10 cellular contexts compared by ENCODE assay signal in genomic region chr11:111918390-111919256, GRCh38. TPM values are rescaled to one million over a fixed set of nuclear protein-coding genes. Genes with fewer than 3 reads are reported as not detected.
DNase-seq lines count a peak whose midpoint lies in the region; ATAC-seq and TF ChIP-seq lines count a peak whose summit lies in the region.
"Had no signal": no experiment of that assay in that cellular context is flagged by ENCODE, and none has a peak within 500 bp of the region (broad histone marks: within the 10 kb centered on the region; RNA-seq: fewer than 3 reads in every experiment).

C11orf52 (plus strand) TSS chr11:111918913; CDS start chr11:111918973, 60 bp downstream.

- H4K20me1 ChIP-seq in neural progenitor cell (ENCODE audit: low read depth) = no peaks in the 10 kb centered on the region

- ATAC-seq in HG02763 (IDR thresholded peaks at IDR 0.05; ENCODE audit: unreplicated experiment) = no peak
- ATAC-seq in CD4-positive, alpha-beta T cell (ENCODE audit: poor library complexity) = no peak
- no peak for ATAC-seq in activated naive CD8-positive, alpha-beta T cell treated with anti-CD3 and anti-CD28 coated beads, Interleukin-2, amount 50 U/mL, for 24 hours
- ATAC-seq: T-cell had no signal

- H3K79me2 ChIP-seq in neural progenitor cell (ENCODE audit: low read depth) = no peaks in the 10 kb centered on the region

- CTCF ChIA-PET in CD4-positive, alpha-beta T cell (lab: Charles Lee) = interaction anchor here (0.8 kb wide), 1 partner anchor 13 kb away, joined by 3 read pairs; no protein-coding TSS in a partner anchor

- POLR2A ChIA-PET in CD4-positive, alpha-beta T cell (lab: Charles Lee) = no interaction called here

- H3K9me3 ChIP-seq in ES-I3 (ENCODE audit: control insufficient read depth, insufficient read depth, low read length) (no peaks in the 10 kb centered on the region), esophagus (ENCODE audit: control insufficient read depth in 2 of 2, insufficient read depth in 1 of 2, low read depth in 1 of 2, low read length in 1 of 2) (no peaks in the 10 kb centered on the region), neural progenitor cell (ENCODE audit: low read depth) (no peaks in the 10 kb centered on the region), uterus (no peaks in the 10 kb centered on the region)
- no peaks in the 10 kb centered on the region for H3K9me3 ChIP-seq in CD4-positive, alpha-beta T cell (ENCODE audit: control insufficient read depth, low read length)

- H3K9ac ChIP-seq in ES-I3 (ENCODE audit: low read depth, low read length) = peak within 1 kb of the TSS; percentile 44; the same call in 1 of the 2 replicates
- no peak within 1 kb of the TSS for H3K9ac ChIP-seq in neural progenitor cell

- H3K27me3 ChIP-seq in esophagus (ENCODE audit: control insufficient read depth in 1 of 2, insufficient read depth in 2 of 2, low read length in 2 of 2) (no peaks in the 10 kb centered on the region), neural progenitor cell (no peaks in the 10 kb centered on the region), uterus (no peaks in the 10 kb centered on the region)
- peaks cover 15% of the 10 kb centered on the region for H3K27me3 ChIP-seq in CD4-positive, alpha-beta T cell (ENCODE audit: control insufficient read depth, insufficient read depth, low read length)

- intact Hi-C loops in CD4-positive, alpha-beta T cell (cut with DNase I, micrococcal nuclease) = no loop called here
- intact Hi-C loops in uterus (cut with DNase I; ENCODE audit: low total_unique reads) = no loop called here

- TF ChIP-seq CTCF in neural progenitor cell (IDR thresholded peaks at IDR 0.05) (no peak), uterus (IDR thresholded peaks at IDR 0.05) (no peak)
- no peak for TF ChIP-seq CTCF in CD4-positive, alpha-beta T cell (IDR thresholded peaks at IDR 0.05)

- H3K27me3 Mint-ChIP-seq in neural progenitor cell (ENCODE audit: insufficient read depth, low read depth) = peaks cover 4% of the 10 kb centered on the region
- H3K27me3 Mint-ChIP-seq in CD4-positive, alpha-beta T cell = peaks cover 46% of the 10 kb centered on the region
- H3K27me3 Mint-ChIP-seq in activated naive CD8-positive, alpha-beta T cell treated with anti-CD3 and anti-CD28 coated beads, Interleukin-2, amount 50 U/mL, for 24 hours = peaks cover 29% of the 10 kb centered on the region

- no peak within 1 kb of the TSS for H3K4me3 Mint-ChIP-seq in neural progenitor cell
- H3K4me3 Mint-ChIP-seq in CD4-positive, alpha-beta T cell = no peak within 1 kb of the TSS
- no peak within 1 kb of the TSS for H3K4me3 Mint-ChIP-seq in activated naive CD8-positive, alpha-beta T cell treated with anti-CD3 and anti-CD28 coated beads, Interleukin-2, amount 50 U/mL, for 24 hours
- H3K4me3 Mint-ChIP-seq: memory B cell had no signal

- peak within 1 kb of the TSS; percentile 65 to 75 for H3K27ac ChIP-seq in esophagus (ENCODE audit: low read depth in 2 of 2, low read length in 1 of 2)
- H3K27ac ChIP-seq in neural progenitor cell = no peak within 1 kb of the TSS
- no peak within 1 kb of the TSS for H3K27ac ChIP-seq in CD4-positive, alpha-beta T cell (ENCODE audit: low read depth, low read length)
- peak within 1 kb of the TSS in 1 of 2 donors; percentile 42 for H3K27ac ChIP-seq in uterus

- peak within 1 kb of the TSS; percentile 68 for H2AFZ ChIP-seq in neural progenitor cell (replicated peaks)

- peaks cover 11% of the 10 kb centered on the region for H3K4me1 Mint-ChIP-seq in neural progenitor cell
- H3K4me1 Mint-ChIP-seq in CD4-positive, alpha-beta T cell (ENCODE audit: low read depth) = no peaks in the 10 kb centered on the region
- H3K4me1 Mint-ChIP-seq in activated naive CD8-positive, alpha-beta T cell treated with anti-CD3 and anti-CD28 coated beads, Interleukin-2, amount 50 U/mL, for 24 hours = peaks cover under 1% of the 10 kb centered on the region
- H3K4me1 Mint-ChIP-seq: memory B cell, T-cell had no signal

- H3K36me3 ChIP-seq in ES-I3 (ENCODE audit: insufficient read depth, low read length) (no peaks in the 10 kb centered on the region), esophagus (ENCODE audit: control insufficient read depth in 2 of 2, insufficient read depth in 2 of 2, low read length in 1 of 2) (no peaks in the 10 kb centered on the region), neural progenitor cell (no peaks in the 10 kb centered on the region), uterus (no peaks in the 10 kb centered on the region)

- TF ChIP-seq POLR2A in uterus (IDR thresholded peaks at IDR 0.05) = no peak

- H3K36me3 Mint-ChIP-seq in neural progenitor cell = no peaks in the 10 kb centered on the region
- H3K36me3 Mint-ChIP-seq in CD4-positive, alpha-beta T cell (ENCODE audit: low read depth) = no peaks in the 10 kb centered on the region
- no peaks in the 10 kb centered on the region for H3K36me3 Mint-ChIP-seq in activated naive CD8-positive, alpha-beta T cell treated with anti-CD3 and anti-CD28 coated beads, Interleukin-2, amount 50 U/mL, for 24 hours (ENCODE audit: low read depth)
- H3K36me3 Mint-ChIP-seq: memory B cell, T-cell had no signal

- DNase-seq in NCI-H2171 treated with DMSO at 0.1 percent for 48 hours (lab: John Stamatoyannopoulos, UW) = peak; percentile 99
- DNase-seq in neural progenitor cell (ENCODE audit: low spot score) = peak; percentile 45
- no peak for DNase-seq in CD4-positive, alpha-beta T cell
- no peak for DNase-seq in activated naive CD8-positive, alpha-beta T cell treated with anti-CD3 and anti-CD28 coated beads, Interleukin-2, amount 50 U/mL, for 24 hours
- DNase-seq in uterus = no peak
- DNase-seq: T-cell had no signal

- H3K9me3 Mint-ChIP-seq in neural progenitor cell = no peaks in the 10 kb centered on the region
- H3K9me3 Mint-ChIP-seq in CD4-positive, alpha-beta T cell = no peaks in the 10 kb centered on the region
- no peaks in the 10 kb centered on the region for H3K9me3 Mint-ChIP-seq in activated naive CD8-positive, alpha-beta T cell treated with anti-CD3 and anti-CD28 coated beads, Interleukin-2, amount 50 U/mL, for 24 hours
- H3K9me3 Mint-ChIP-seq: T-cell had no signal

- peak within 1 kb of the TSS; percentile 34 for H3K4me2 ChIP-seq in neural progenitor cell

- peak within 1 kb of the TSS; percentile 74 for H3K27ac Mint-ChIP-seq in neural progenitor cell
- no peak within 1 kb of the TSS for H3K27ac Mint-ChIP-seq in CD4-positive, alpha-beta T cell
- no peak within 1 kb of the TSS for H3K27ac Mint-ChIP-seq in activated naive CD8-positive, alpha-beta T cell treated with anti-CD3 and anti-CD28 coated beads, Interleukin-2, amount 50 U/mL, for 24 hours
- H3K27ac Mint-ChIP-seq: memory B cell, T-cell had no signal

- H3K4me3 ChIP-seq in esophagus (ENCODE audit: low read depth in 1 of 2, low read length in 2 of 2) (peak within 1 kb of the TSS; percentile 17 to 22), neural progenitor cell (no peak within 1 kb of the TSS), uterus (no peak within 1 kb of the TSS)

- 37 to 40% methylated on average over 19 of the region's 19 CpGs for WGBS in esophagus, 2 donors

- peaks cover 14% of the 10 kb centered on the region; the same call in 1 of the 2 replicates for H3K4me1 ChIP-seq in ES-I3 (ENCODE audit: insufficient read depth, low read length)
- H3K4me1 ChIP-seq in esophagus (ENCODE audit: control insufficient read depth in 2 of 2, insufficient read depth in 2 of 2, low read length in 1 of 2) = peaks cover 0 to 3% of the 10 kb centered on the region in 2 donors
- peaks cover 12% of the 10 kb centered on the region for H3K4me1 ChIP-seq in neural progenitor cell
- H3K4me1 ChIP-seq in uterus = no peaks in the 10 kb centered on the region

- peaks cover 2% of the 10 kb centered on the region for H3F3A ChIP-seq in neural progenitor cell (ENCODE audit: low read depth)

RNA-seq across cellular contexts. Expression of gene C11orf52, which starts in this region (rescaled TPM):
- 1 to 10 TPM; 6.5 to 6.6 TPM for polyA plus RNA-seq in esophagus
- 0.65 TPM in 1 of 2 replicates, not detected in the other for total RNA-seq in neural progenitor cell (ENCODE audit: low replicate concordance)
- total RNA-seq in CD4-positive, alpha-beta T cell = not detected
- 1 to 10 TPM in 2 of 4 donors, not detected in 2; 1.6 to 2.4 TPM for total RNA-seq in uterus
- total RNA-seq: T-cell had no signal

Comparison
In these comparisons a context has a peak if more than half of its experiments do, and no peak if none do; other contexts are left out.
1. Peak in DNase-seq and H3K4me2 ChIP-seq in neural progenitor cell; RNA of the gene not detected or under 1 TPM.
2. H3K27ac ChIP-seq: peak in esophagus (2 of 2); none in neural progenitor cell (single experiment) and CD4-positive, alpha-beta T cell (single experiment).
3. H3K4me3 ChIP-seq: peak in esophagus (2 of 2); none in neural progenitor cell (single experiment) and uterus (0 of 2).